Comparison of ENCODE assay signal across 1 cellular context in genomic region chr9:113536166-113536482, GRCh38.
TF ChIP-seq lines count a peak whose summit lies in the region.

No MANE protein-coding gene starts in this region.

TF ChIP-seq in GM23338, 12 proteins besides CTCF, POLR2A, EP300 and RAD21 (continued from another document):
- TF ChIP-seq ZNF462 (CRISPR knock-in tag; IDR thresholded peaks at IDR 0.05) = no peak
- no peak for TF ChIP-seq NANOG (IDR thresholded peaks at IDR 0.05; ENCODE audit: borderline replicate concordance)
- TF ChIP-seq ETS1 (IDR thresholded peaks at IDR 0.05) = no peak
- TF ChIP-seq JUNB (IDR thresholded peaks at IDR 0.05; ENCODE audit: unreplicated experiment) = no peak
- TF ChIP-seq STAT1 (IDR thresholded peaks at IDR 0.05; ENCODE audit: unreplicated experiment) = no peak
- TF ChIP-seq POLR2AphosphoS5 (IDR thresholded peaks at IDR 0.05; ENCODE audit: low read depth) = no peak
- TF ChIP-seq ZNF114 (CRISPR knock-in tag; IDR thresholded peaks at IDR 0.05) = no peak
- no peak for TF ChIP-seq ZNF331 (CRISPR knock-in tag; IDR thresholded peaks at IDR 0.05; ENCODE audit: low read depth)
- no peak for TF ChIP-seq EZH2 (IDR thresholded peaks at IDR 0.05; ENCODE audit: low read depth, unreplicated experiment)
TF ChIP-seq in GM23338: peak in this region for 0.
